Comparison of ENCODE assay signal across 8 cellular contexts in the genomic region with DNA sequence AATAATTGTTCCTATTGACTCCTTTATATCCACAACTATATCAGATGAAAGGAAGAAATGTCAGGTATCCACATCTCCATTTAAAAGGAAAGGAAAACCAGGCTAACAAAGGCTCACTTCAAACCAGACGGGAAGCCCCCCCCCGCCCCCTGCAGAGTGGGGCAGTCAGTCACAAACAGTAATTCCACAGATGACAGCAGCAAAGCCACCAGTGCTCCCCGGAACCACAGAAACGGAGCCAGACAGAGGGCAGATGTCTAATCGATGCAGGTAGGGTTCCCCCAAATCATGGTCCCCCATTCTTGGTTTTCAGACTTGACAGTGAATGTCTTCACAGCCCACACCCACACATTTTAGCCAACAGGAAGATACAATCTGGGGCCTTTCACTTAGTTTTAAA.
DNase-seq lines count a peak whose midpoint lies in the region; ATAC-seq lines count a peak whose summit lies in the region.

No MANE protein-coding gene starts in this region.

- ATAC-seq in GM18868 (IDR thresholded peaks at IDR 0.05; ENCODE audit: unreplicated experiment), result peak; percentile 38
- ATAC-seq in HG02840 (IDR thresholded peaks at IDR 0.05; ENCODE audit: low FRiP score, unreplicated experiment), result peak; percentile 22

- peak; percentile 74 for DNase-seq in T-helper 2 cell treated with Interferon-gamma antibody and Interleukin-4, amounts not matched to agents 5 μg/mL and 100 μg/mL, for 36 hours (ENCODE audit: low spot score)
- DNase-seq in dermis blood vessel endothelial cell (peak; percentile 27), DMS79 treated with DMSO at 0.1 percent for 48 hours (lab: John Stamatoyannopoulos, UW) (no peak), inferior parietal cortex (ENCODE audit: extremely low spot score) (no peak), LoVo (ENCODE audit: low spot score) (no peak)
- DNase-seq in stimulated activated CD4-positive, alpha-beta T cell treated with anti-CD3 and anti-CD28 coated beads, Interleukin-1b, Interleukin-23, amount 100 ng/mL, for 48 hours, result peak; percentile 63

- no peaks in the 10 kb centered on the region for H3K9me3 Mint-ChIP-seq in T-helper 2 cell treated with Interferon-gamma antibody and Interleukin-4, amounts not matched to agents 5 μg/mL and 100 μg/mL, for 36 hours

- H3K4me3 Mint-ChIP-seq in T-helper 2 cell treated with Interferon-gamma antibody and Interleukin-4, amounts not matched to agents 5 μg/mL and 100 μg/mL, for 36 hours, result peak overlapping the region; percentile 60

- H3K27me3 Mint-ChIP-seq in T-helper 2 cell treated with Interferon-gamma antibody and Interleukin-4, amounts not matched to agents 5 μg/mL and 100 μg/mL, for 36 hours (ENCODE audit: low read depth), result no peaks in the 10 kb centered on the region

- peak overlapping the region; percentile 86 for H3K27ac Mint-ChIP-seq in T-helper 2 cell treated with Interferon-gamma antibody and Interleukin-4, amounts not matched to agents 5 μg/mL and 100 μg/mL, for 36 hours

- H3K36me3 Mint-ChIP-seq in T-helper 2 cell treated with Interferon-gamma antibody and Interleukin-4, amounts not matched to agents 5 μg/mL and 100 μg/mL, for 36 hours (ENCODE audit: low read depth), result peaks cover 59% of the 10 kb centered on the region

- H3K4me1 Mint-ChIP-seq in T-helper 2 cell treated with Interferon-gamma antibody and Interleukin-4, amounts not matched to agents 5 μg/mL and 100 μg/mL, for 36 hours (ENCODE audit: low read depth), result peaks cover 52% of the 10 kb centered on the region

Comparison
In these comparisons a context has a peak if more than half of its experiments do, and no peak if none do; other contexts are left out.
1. DNase-seq: peak in T-helper 2 cell treated with Interferon-gamma antibody and Interleukin-4, amounts not matched to agents 5 μg/mL and 100 μg/mL, for 36 hours (single experiment), dermis blood vessel endothelial cell (single experiment) and stimulated activated CD4-positive, alpha-beta T cell treated with anti-CD3 and anti-CD28 coated beads, Interleukin-1b, Interleukin-23, amount 100 ng/mL, for 48 hours (single experiment); none in DMS79 treated with DMSO at 0.1 percent for 48 hours (single experiment), inferior parietal cortex (single experiment) and LoVo (single experiment).